Comparison of ENCODE assay signal across 10 cellular contexts in genomic region chr20:44586289-44586911, GRCh38. TPM values are rescaled to one million over a fixed set of nuclear protein-coding genes. Genes with fewer than 3 reads are reported as not detected.
A peak's percentile ranks its signal among the peaks of the same experiment; 100 is the strongest.
DNase-seq lines count a peak whose midpoint lies in the region; ATAC-seq and TF ChIP-seq lines count a peak whose summit lies in the region.
"Had no signal": no experiment of that assay in that cellular context is flagged by ENCODE, and none has a peak within 500 bp of the region (broad histone marks: within the 10 kb centered on the region; RNA-seq: fewer than 3 reads in every experiment).

No MANE protein-coding gene starts in this region.

- no peak for TF ChIP-seq EP300 in transverse colon (IDR thresholded peaks at IDR 0.05; ENCODE audit: low read depth)

- H3K27me3 ChIP-seq in cardiac muscle cell (no peaks in the 10 kb centered on the region), transverse colon (no peaks in the 10 kb centered on the region)
- H3K27me3 ChIP-seq: body of pancreas had no signal

- TF ChIP-seq POLR2A in Raji (IDR thresholded peaks at IDR 0.05; ENCODE audit: insufficient read depth, low read depth, low read length) (peak; percentile 65; the same call in 1 of the 2 replicates), transverse colon (IDR thresholded peaks at IDR 0.05) (no peak)

- H3K36me3 ChIP-seq in cardiac muscle cell (no peaks in the 10 kb centered on the region), transverse colon (no peaks in the 10 kb centered on the region)

- H3K9me3 ChIP-seq in cardiac muscle cell (ENCODE audit: low read depth): no peaks in the 10 kb centered on the region
- H3K9me3 ChIP-seq in transverse colon: no peaks in the 10 kb centered on the region
- H3K9me3 ChIP-seq: body of pancreas had no signal

- ATAC-seq in Right ventricle myocardium inferior (no peak), HG02938 (IDR thresholded peaks at IDR 0.05; ENCODE audit: unreplicated experiment) (peak; percentile 61)
- ATAC-seq: body of pancreas had no signal

- WGBS in transverse colon (ENCODE audit: low coverage in 1 of 2), 2 donors: 67 to 80% methylated on average over 1 to 3 of the region's 3 CpGs

- H3K4me3 ChIP-seq in cardiac muscle cell (no peak overlapping the region), transverse colon (no peak overlapping the region)
- H3K4me3 ChIP-seq: body of pancreas had no signal

- TF ChIP-seq CTCF in cardiac muscle cell (IDR thresholded peaks at IDR 0.05; ENCODE audit: low read depth, low read length): no peak
- no peak for TF ChIP-seq CTCF in transverse colon (IDR thresholded peaks at IDR 0.05)

- in situ Hi-C loops in transverse colon (cut with MboI; ENCODE audit: low pct_ligation_motif_present in 1 of 4, low pct_unique_long_range_greater_than_20kb in 1 of 4, low sequenced_read_pairs in 3 of 4): no loop called here

- DNase-seq in cardiac muscle cell (ENCODE audit: low read depth in 1 of 2, low spot score in 1 of 2): no peak
- no peak for DNase-seq in Right ventricle myocardium inferior (ENCODE audit: missing footprints)
- peak; percentile 36 for DNase-seq in transverse colon
- DNase-seq in DMS114 treated with DMSO at 0.1 percent for 48 hours (lab: John Stamatoyannopoulos, UW; ENCODE audit: unreplicated experiment): no peak
- DNase-seq in NCI-H2029 (lab: John Stamatoyannopoulos, UW): no peak
- DNase-seq in NCI-H2196 treated with DMSO at 0.1 percent for 48 hours (lab: John Stamatoyannopoulos, UW; ENCODE audit: unreplicated experiment): no peak

- peak overlapping the region; percentile 53 for H3K27ac ChIP-seq in cardiac muscle cell
- H3K27ac ChIP-seq in transverse colon: peak overlapping the region; percentile 80 to 87 (median 86)
- H3K27ac ChIP-seq: body of pancreas, C4-2B had no signal

- intact Hi-C loops in Right ventricle myocardium inferior (cut with DNase I) (no loop called here), transverse colon (cut with DNase I; ENCODE audit: low total_unique reads) (no loop called here)

- peaks cover 36% of the 10 kb centered on the region for H3K4me1 ChIP-seq in cardiac muscle cell (ENCODE audit: low read depth)
- H3K4me1 ChIP-seq in transverse colon: peaks cover 14 to 48% (median 32%) of the 10 kb centered on the region in 4 donors
- H3K4me1 ChIP-seq: body of pancreas had no signal

RNA-seq across cellular contexts. Expression of gene PKIG, which starts 4.0 kb away (rescaled TPM):
- total RNA-seq in cardiac muscle cell (100 and 112 TPM in 2 replicates), Right ventricle myocardium inferior (206 TPM), transverse colon (100 to 1,000 TPM in 1 of 4 donors, 10 to 100 TPM in 3; 40.8 to 106 (median 80.4) TPM)
- polyA plus RNA-seq in cardiac muscle cell: 68.0 and 90.4 TPM in 2 replicates
